17 cellular contexts compared by ENCODE assay signal in the genomic region with DNA sequence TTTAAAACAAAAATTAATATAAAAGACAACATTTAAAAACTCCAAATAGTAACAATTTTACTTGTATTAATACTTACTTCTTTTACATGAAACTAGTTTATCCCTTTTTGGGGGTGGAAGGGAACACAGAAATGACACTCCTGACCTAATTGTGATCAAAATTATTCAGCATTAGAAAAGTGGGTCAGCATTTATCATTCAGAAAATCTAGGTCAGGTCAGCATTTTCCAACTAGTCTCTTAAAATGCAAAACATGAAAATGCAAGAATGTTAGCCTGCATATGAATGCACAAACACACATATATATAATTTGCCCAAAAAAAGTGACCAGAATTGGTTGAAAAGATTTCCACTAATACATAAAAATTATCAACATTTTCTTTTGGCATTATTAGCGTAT. TPM values are rescaled to one million over a fixed set of nuclear protein-coding genes. Genes with fewer than 3 reads are reported as not detected.
DNase-seq lines count a peak whose midpoint lies in the region; ATAC-seq, FAIRE-seq and TF ChIP-seq lines count a peak whose summit lies in the region.
"Had no signal": no experiment of that assay in that cellular context is flagged by ENCODE, and none has a peak within 500 bp of the region (broad histone marks: within the 10 kb centered on the region; RNA-seq: fewer than 3 reads in every experiment).

No MANE protein-coding gene starts in this region.

- H3K9ac ChIP-seq in DND-41 (ENCODE audit: low read depth, low read length) (no peak overlapping the region), HUES64 (ENCODE audit: low read depth, low read length) (0 out of 2 replicates have a peak overlapping the region, but pooled peaks have one; percentile 24), astrocyte (ENCODE audit: low read length) (no peak overlapping the region), parathyroid adenoma (no peak overlapping the region)

- TF ChIP-seq CTCF in DND-41 (IDR thresholded peaks at IDR 0.05; ENCODE audit: borderline replicate concordance, extremely low read depth, low read length, poor library complexity, severe bottlenecking) (no peak), astrocyte (IDR thresholded peaks at IDR 0.05; ENCODE audit: insufficient read depth, low read depth, low read length) (no peak), parathyroid adenoma (IDR thresholded peaks at IDR 0.05) (no peak)

- H3K4me2 ChIP-seq in DND-41 (ENCODE audit: insufficient read depth, low read length) (peak overlapping the region; percentile 80; the same call in 1 of the 2 replicates), astrocyte (ENCODE audit: low read length) (peak overlapping the region; percentile 20), parathyroid adenoma (ENCODE audit: low read length) (peak overlapping the region; percentile 28)
- H3K4me2 ChIP-seq: A549 had no signal

- H3K27ac ChIP-seq in DND-41 (ENCODE audit: low read length) = no peak overlapping the region
- no peak overlapping the region for H3K27ac ChIP-seq in HUES64 (ENCODE audit: low read depth, low read length)
- no peak overlapping the region for H3K27ac ChIP-seq in astrocyte (ENCODE audit: low read depth, low read length)
- no peak overlapping the region for H3K27ac ChIP-seq in parathyroid adenoma
- H3K27ac ChIP-seq: A549, SK-N-MC had no signal

- WGBS in HUES64 = 100% methylated on average over 1 of the region's 1 CpG

- H4K20me1 ChIP-seq in DND-41 (ENCODE audit: insufficient read depth, low read length) (peaks cover 40% of the 10 kb centered on the region; the same call in 1 of the 2 replicates), astrocyte (ENCODE audit: insufficient read depth, low read length) (peaks cover 82% of the 10 kb centered on the region)

- no peak for ATAC-seq in DND-41 (ENCODE audit: insufficient read depth, low read depth)
- no peak for ATAC-seq in GM19035 (IDR thresholded peaks at IDR 0.05; ENCODE audit: unreplicated experiment)
- ATAC-seq in GM19463 (IDR thresholded peaks at IDR 0.05; ENCODE audit: unreplicated experiment) = no peak
- ATAC-seq: A549 had no signal

- H3K79me2 ChIP-seq in DND-41 (ENCODE audit: insufficient read depth, low read length) = peaks cover 100% of the 10 kb centered on the region
- peaks cover 100% of the 10 kb centered on the region for H3K79me2 ChIP-seq in astrocyte (ENCODE audit: insufficient read depth, low read length)
- H3K79me2 ChIP-seq in parathyroid adenoma = peaks cover 41% of the 10 kb centered on the region

- no peaks in the 10 kb centered on the region for H3K27me3 Mint-ChIP-seq in astrocyte (ENCODE audit: low read depth, unreplicated experiment)
- H3K27me3 Mint-ChIP-seq: IgD-negative memory B cell had no signal

- no peaks in the 10 kb centered on the region for H3K9me3 ChIP-seq in DND-41 (ENCODE audit: insufficient read depth, low read length, severe bottlenecking)
- H3K9me3 ChIP-seq in HUES64 (ENCODE audit: insufficient read depth, low read depth, low read length) = no peaks in the 10 kb centered on the region
- H3K9me3 ChIP-seq in astrocyte (ENCODE audit: insufficient read depth, low read depth, low read length) = no peaks in the 10 kb centered on the region
- H3K9me3 ChIP-seq in parathyroid adenoma (ENCODE audit: control insufficient read depth, low read length) = no peaks in the 10 kb centered on the region
- H3K9me3 ChIP-seq: A549 had no signal

- no peaks in the 10 kb centered on the region for H3K27me3 ChIP-seq in DND-41 (ENCODE audit: insufficient read depth, low read length, poor library complexity)
- no peaks in the 10 kb centered on the region for H3K27me3 ChIP-seq in HUES64 (ENCODE audit: insufficient read depth, low read length)
- no peaks in the 10 kb centered on the region for H3K27me3 ChIP-seq in astrocyte (ENCODE audit: insufficient read depth, low read length)
- H3K27me3 ChIP-seq in parathyroid adenoma (ENCODE audit: control insufficient read depth, insufficient read depth, low read length) = no peaks in the 10 kb centered on the region
- H3K27me3 ChIP-seq: BLaER1 treated with 17β-estradiol and CSF1 and Interleukin-3, amounts not matched to agents 10 nM and 100 nM had no signal

- DNase-seq in DND-41 (no peak), astrocyte (ENCODE audit: low read depth) (no peak), NCI-H526 treated with DMSO at 0.1 percent for 48 hours (lab: John Stamatoyannopoulos, UW) (no peak)
- DNase-seq: DMS 273 treated with DMSO at 0.1 percent for 48 hours, MV-4-11, NCI-H1930, NCI-H69, Right ventricle myocardium superior had no signal

- peaks cover 12% of the 10 kb centered on the region for H3K36me3 Mint-ChIP-seq in astrocyte (ENCODE audit: low read depth, unreplicated experiment)

- peaks cover 39% of the 10 kb centered on the region for H3K4me1 Mint-ChIP-seq in astrocyte (ENCODE audit: low read depth, unreplicated experiment)

- H2AFZ ChIP-seq in DND-41 (ENCODE audit: low read depth, low read length) (no peak overlapping the region), astrocyte (ENCODE audit: low read depth, low read length) (no peak overlapping the region), parathyroid adenoma (no peak overlapping the region)

- H3K4me3 ChIP-seq in DND-41 (ENCODE audit: low read depth in 1 of 2, low read length in 2 of 2) (no peak overlapping the region), HUES64 (ENCODE audit: low read length) (no peak overlapping the region), astrocyte (ENCODE audit: insufficient read depth, low read depth, low read length) (no peak overlapping the region), parathyroid adenoma (ENCODE audit: low read depth, low read length) (no peak overlapping the region)
- H3K4me3 ChIP-seq: A549, SK-N-MC had no signal

- no peak overlapping the region for H3K4me3 Mint-ChIP-seq in astrocyte (ENCODE audit: unreplicated experiment)

- H3K36me3 ChIP-seq in DND-41 (ENCODE audit: insufficient read depth, low read length) (peaks cover 19% of the 10 kb centered on the region), HUES64 (ENCODE audit: insufficient read depth, low read length) (peaks cover 12% of the 10 kb centered on the region; the same call in 1 of the 2 replicates), astrocyte (ENCODE audit: insufficient read depth, low read length) (peaks cover 4% of the 10 kb centered on the region), parathyroid adenoma (ENCODE audit: control insufficient read depth, insufficient read depth, low read length) (no peaks in the 10 kb centered on the region)

- H3K4me1 ChIP-seq in DND-41 (ENCODE audit: insufficient read depth, low read length) (peaks cover 65% of the 10 kb centered on the region), HUES64 (ENCODE audit: insufficient read depth, low read length) (peaks cover 58% of the 10 kb centered on the region), astrocyte (ENCODE audit: insufficient read depth, low read length) (no peaks in the 10 kb centered on the region), parathyroid adenoma (no peaks in the 10 kb centered on the region)

- no peaks in the 10 kb centered on the region for H3K9me3 Mint-ChIP-seq in astrocyte (ENCODE audit: unreplicated experiment)
- H3K9me3 Mint-ChIP-seq: IgD-negative memory B cell had no signal

- FAIRE-seq in astrocyte (lab: Jason Lieb, UNC) = no peak
- FAIRE-seq: A549, RCC 7860 had no signal

- no peak overlapping the region for H3K27ac Mint-ChIP-seq in astrocyte (ENCODE audit: unreplicated experiment)
- H3K27ac Mint-ChIP-seq: IgD-negative memory B cell had no signal

RNA-seq across cellular contexts. Expression of a gene that starts 5.9 kb away (rescaled TPM):
- 103 TPM for polyA plus RNA-seq in HUES64 (2013, experiment 1 of 2)
- 99.4 TPM for polyA plus RNA-seq in HUES64 (2013, experiment 2 of 2)
- 160 and 163 TPM in 2 replicates for total RNA-seq in astrocyte

RNA-seq across cellular contexts. Expression of a gene that starts 6.1 kb away (rescaled TPM):
- polyA plus RNA-seq in HUES64 (2013, experiment 1 of 2) = 10.8 TPM
- polyA plus RNA-seq in HUES64 (2013, experiment 2 of 2) = 15.5 TPM
- 15.5 and 17.3 TPM in 2 replicates for total RNA-seq in astrocyte

Comparison
In these comparisons a context has a peak if more than half of its experiments do, and no peak if none do; other contexts are left out.
1. H3K4me2 ChIP-seq: peak in every context shown above with its lines; median percentile 80 in DND-41; 28 in parathyroid adenoma; 20 in astrocyte.